Comparison of ENCODE assay signal across 9 cellular contexts in genomic region chr17:40448213-40448638, GRCh38. TPM values are rescaled to one million over a fixed set of nuclear protein-coding genes. Genes with fewer than 3 reads are reported as not detected.
DNase-seq lines count a peak whose midpoint lies in the region; ATAC-seq and TF ChIP-seq lines count a peak whose summit lies in the region.
"Had no signal": no experiment of that assay in that cellular context is flagged by ENCODE, and none has a peak within 500 bp of the region (broad histone marks: within the 10 kb centered on the region; RNA-seq: fewer than 3 reads in every experiment).

No MANE protein-coding gene starts in this region.

- no peak overlapping the region for H2AFZ ChIP-seq in neuronal stem cell (ENCODE audit: low read length)

- H2BK12ac ChIP-seq in neuronal stem cell (ENCODE audit: low read length), result no peak overlapping the region

- no peak overlapping the region for H2BK120ac ChIP-seq in neuronal stem cell (ENCODE audit: low read depth, low read length)

- H3K18ac ChIP-seq in neuronal stem cell (ENCODE audit: low read length), result no peak overlapping the region

- no peak overlapping the region for H3K23ac ChIP-seq in neuronal stem cell (ENCODE audit: low read depth, low read length, poor library complexity)

- no peak overlapping the region for H2BK15ac ChIP-seq in neuronal stem cell (ENCODE audit: low read length)

- no peak overlapping the region for H3K4ac ChIP-seq in neuronal stem cell (ENCODE audit: low read length)

- no peak for TF ChIP-seq POLR2A in body of pancreas (IDR thresholded peaks at IDR 0.05)
- TF ChIP-seq POLR2A in right lobe of liver (IDR thresholded peaks at IDR 0.05), result peak; percentile 32
- TF ChIP-seq POLR2A in uterus (IDR thresholded peaks at IDR 0.05), result no peak

- TF ChIP-seq CTCF in body of pancreas (IDR thresholded peaks at IDR 0.05) (no peak), right lobe of liver (IDR thresholded peaks at IDR 0.05) (no peak), uterus (IDR thresholded peaks at IDR 0.05) (no peak)

- H3K4me1 ChIP-seq in body of pancreas (peaks cover 47% of the 10 kb centered on the region), right lobe of liver (peaks cover 0 to 64% (median 25%) of the 10 kb centered on the region in 4 donors), uterus (peaks cover 25 to 45% of the 10 kb centered on the region in 2 donors), neuronal stem cell (ENCODE audit: control insufficient read depth in 2 of 2, insufficient read depth in 1 of 2, low read depth in 1 of 2, low read length in 2 of 2) (peaks cover 9 to 14% of the 10 kb centered on the region in 2 donors)

- H3K36me3 Mint-ChIP-seq in activated T-cell treated with anti-CD3 and anti-CD28 coated beads, Interleukin-2, amount 50 U/mL, for 4 hours (ENCODE audit: insufficient read depth), result no peaks in the 10 kb centered on the region

- H3K27ac ChIP-seq in body of pancreas (peak overlapping the region; percentile 48 to 71 (median 58)), right lobe of liver (peak overlapping the region; percentile 72 to 98 (median 92)), uterus (peak overlapping the region; percentile 94 to 97), neuronal stem cell (replicated peaks; ENCODE audit: low read length) (no peak overlapping the region)

- intact Hi-C loops in Right ventricle myocardium superior (cut with DNase I) (no loop called here), cardiac septum (cut with DNase I) (no loop called here), body of pancreas (cut with DNase I) (loop anchor here (10.0 kb wide), 1 partner anchor 87 kb away; no protein-coding TSS in a partner anchor), right lobe of liver (cut with DNase I) (loop anchor here (5.0 to 10.0 kb wide), 2 partner anchors 87 to 99 kb away; no protein-coding TSS in a partner anchor), uterus (cut with DNase I; ENCODE audit: low total_unique reads) (no loop called here), head of caudate nucleus (cut with DNase I) (no loop called here)

- no peaks in the 10 kb centered on the region for H3K27me3 Mint-ChIP-seq in activated T-cell treated with anti-CD3 and anti-CD28 coated beads, Interleukin-2, amount 50 U/mL, for 4 hours (ENCODE audit: low read depth)

- no peak overlapping the region for H3K14ac ChIP-seq in neuronal stem cell (ENCODE audit: low read length)

- ATAC-seq in Right ventricle myocardium superior (ENCODE audit: poor library complexity) (no peak), body of pancreas (no peak), right lobe of liver (peak; percentile 5 to 24 (median 14))
- no peak for ATAC-seq in activated T-cell treated with anti-CD3 and anti-CD28 coated beads, Interleukin-2, amount 50 U/mL, for 4 hours

- H3K9ac ChIP-seq in neuronal stem cell (ENCODE audit: low read depth, low read length, poor library complexity), result no peak overlapping the region

- H3K4me3 ChIP-seq in body of pancreas (no peak overlapping the region), right lobe of liver (peak overlapping the region; percentile 88 to 94 (median 89)), uterus (peak overlapping the region; percentile 56 to 87), neuronal stem cell (ENCODE audit: low read length in 2 of 2) (no peak overlapping the region)

- no peak overlapping the region for H3K4me3 Mint-ChIP-seq in activated T-cell treated with anti-CD3 and anti-CD28 coated beads, Interleukin-2, amount 50 U/mL, for 4 hours

- no peaks in the 10 kb centered on the region for H3K9me3 ChIP-seq in body of pancreas
- H3K9me3 ChIP-seq in right lobe of liver, result no peaks in the 10 kb centered on the region
- H3K9me3 ChIP-seq in uterus, result no peaks in the 10 kb centered on the region
- no peaks in the 10 kb centered on the region for H3K9me3 ChIP-seq in neuronal stem cell (replicated peaks in 1 of 2; ENCODE audit: control insufficient read depth in 2 of 2, insufficient read depth in 1 of 2, low read depth in 1 of 2, low read length in 2 of 2)

- no peak overlapping the region for H2AK5ac ChIP-seq in neuronal stem cell (ENCODE audit: low read depth, low read length)

- H3K27me3 ChIP-seq in body of pancreas, result no peaks in the 10 kb centered on the region
- H3K27me3 ChIP-seq in right lobe of liver, result no peaks in the 10 kb centered on the region
- H3K27me3 ChIP-seq in uterus, result no peaks in the 10 kb centered on the region
- H3K27me3 ChIP-seq in neuronal stem cell (ENCODE audit: control insufficient read depth in 3 of 3, insufficient read depth in 3 of 3, low read depth in 1 of 3, low read length in 3 of 3), result no peaks in the 10 kb centered on the region

- 42 to 58% methylated on average over 2 to 8 of the region's 8 CpGs for WGBS in body of pancreas, 2 donors
- WGBS in right lobe of liver (ENCODE audit: insufficient coverage, low coverage, low lambda C conversion rate, missing lambda C conversion rate), result 3% methylated on average over 6 of the region's 8 CpGs
- WGBS in neuronal stem cell (ENCODE audit: extremely low coverage in 2 of 2, insufficient read length in 2 of 2, insufficient replicate concordance in 1 of 2), 2 donors, result no CpG with 5 or more reads among the region's 8 CpGs

- H4K91ac ChIP-seq in neuronal stem cell (ENCODE audit: low read depth, low read length, poor library complexity), result no peak overlapping the region

- H3K36me3 ChIP-seq in body of pancreas (replicated peaks in 1 of 2; ENCODE audit: insufficient read depth in 1 of 2, low read depth in 2 of 2), result no peaks in the 10 kb centered on the region
- peaks cover 1 to 18% (median 10%) of the 10 kb centered on the region in 4 donors for H3K36me3 ChIP-seq in right lobe of liver
- no peaks in the 10 kb centered on the region for H3K36me3 ChIP-seq in uterus
- peaks cover 0 to 5% of the 10 kb centered on the region in 2 donors for H3K36me3 ChIP-seq in neuronal stem cell (replicated peaks in 1 of 2; ENCODE audit: control insufficient read depth in 2 of 2, insufficient read depth in 2 of 2, low read length in 2 of 2)

- H3K9me3 Mint-ChIP-seq in activated T-cell treated with anti-CD3 and anti-CD28 coated beads, Interleukin-2, amount 50 U/mL, for 4 hours, result no peaks in the 10 kb centered on the region

- no peak overlapping the region for H2BK5ac ChIP-seq in neuronal stem cell (ENCODE audit: low read length)

- no peak overlapping the region for H4K8ac ChIP-seq in neuronal stem cell (ENCODE audit: low read depth, low read length)

- H3K79me1 ChIP-seq in neuronal stem cell (ENCODE audit: low read depth, low read length), result peaks cover 4% of the 10 kb centered on the region

- no peak overlapping the region for H3K4me2 ChIP-seq in neuronal stem cell (ENCODE audit: insufficient read depth, low read length, poor library complexity, severe bottlenecking)

- DNase-seq in Right ventricle myocardium superior (peak; percentile 72), cardiac septum (ENCODE audit: low spot score) (no peak), body of pancreas (peak in 3 of 4 donors; percentile 47 to 51 (median 48)), right lobe of liver (peak; percentile 72 to 87 (median 85)), uterus (peak; percentile 41 to 60), head of caudate nucleus (no peak), neuronal stem cell (ENCODE audit: low spot score) (no peak)
- DNase-seq in activated T-cell treated with anti-CD3 and anti-CD28 coated beads, Interleukin-2, amount 50 U/mL, for 4 hours, result no peak

- H3K4me1 Mint-ChIP-seq in activated T-cell treated with anti-CD3 and anti-CD28 coated beads, Interleukin-2, amount 50 U/mL, for 4 hours (ENCODE audit: low read depth), result peaks cover 35% of the 10 kb centered on the region

RNA-seq across cellular contexts. Expression of gene IGFBP4, which starts 5.0 kb away (rescaled TPM):
- total RNA-seq in Right ventricle myocardium superior (157 TPM), cardiac septum (164 TPM), body of pancreas (100 to 1,000 TPM in 1 of 2 donors, 10 to 100 TPM in 1; 88.7 to 315 TPM), right lobe of liver (100 to 1,000 TPM; 382 to 716 (median 430) TPM), uterus (1,000 to 10,000 TPM in 1 of 4 donors, 100 to 1,000 TPM in 3; 331 to 1,351 (median 418) TPM)
- 10 to 100 TPM; 14.0 to 17.7 (median 14.7) TPM for total RNA-seq in activated T-cell treated with anti-CD3 and anti-CD28 coated beads, Interleukin-2, amount 50 U/mL, for 4 hours
- polyA plus RNA-seq in neuronal stem cell (2013, experiment 1 of 2), result 36.1 TPM
- 34.4 TPM for polyA plus RNA-seq in neuronal stem cell (2013, experiment 2 of 2)

RNA-seq across cellular contexts. Expression of gene TOP2A, which starts 30.5 kb away (rescaled TPM):
- total RNA-seq in Right ventricle myocardium superior (2.9 TPM), cardiac septum (0.51 TPM), body of pancreas (under 1 TPM in 1 of 2 donors, not detected in 1; 0.33 TPM), right lobe of liver (1 to 10 TPM in 4 of 6 experiments, under 1 TPM in 2; 0.22 to 7.3 (median 3.0) TPM), uterus (100 to 1,000 TPM in 1 of 4 donors, 1 to 10 TPM in 1, under 1 TPM in 1, not detected in 1; 0.26 to 145 (median 1.9) TPM)
- total RNA-seq in activated T-cell treated with anti-CD3 and anti-CD28 coated beads, Interleukin-2, amount 50 U/mL, for 4 hours, result 10 to 100 TPM; 10.4 to 16.4 (median 12.0) TPM
- 269 TPM for polyA plus RNA-seq in neuronal stem cell (2013, experiment 1 of 2)
- polyA plus RNA-seq in neuronal stem cell (2013, experiment 2 of 2), result 272 TPM

RNA-seq across cellular contexts. Expression of gene TNS4, which starts 53.2 kb away (rescaled TPM):
- total RNA-seq in Right ventricle myocardium superior, result not detected
- total RNA-seq in cardiac septum, result not detected
- total RNA-seq in body of pancreas, result not detected
- total RNA-seq in right lobe of liver, result not detected
- total RNA-seq in uterus, result 1 to 10 TPM in 1 of 4 donors, under 1 TPM in 2, not detected in 1; 0.09 to 2.6 (median 0.28) TPM
- 1 to 10 TPM; 3.9 to 4.7 (median 4.1) TPM for total RNA-seq in activated T-cell treated with anti-CD3 and anti-CD28 coated beads, Interleukin-2, amount 50 U/mL, for 4 hours
- polyA plus RNA-seq in neuronal stem cell (2013, experiment 1 of 2), result not detected
- not detected for polyA plus RNA-seq in neuronal stem cell (2013, experiment 2 of 2)
- total RNA-seq: SK-MEL-5 had no signal

Comparison
In these comparisons a context has a peak if more than half of its experiments do, and no peak if none do; other contexts are left out.
1. DNase-seq: peak in Right ventricle myocardium superior (single experiment), body of pancreas (3 of 4), right lobe of liver (3 of 3) and uterus (2 of 2); none in cardiac septum (single experiment), head of caudate nucleus (0 of 42), activated T-cell treated with anti-CD3 and anti-CD28 coated beads, Interleukin-2, amount 50 U/mL, for 4 hours (single experiment) and neuronal stem cell (single experiment).
2. ATAC-seq: peak in right lobe of liver (4 of 4); none in Right ventricle myocardium superior (single experiment), body of pancreas (single experiment) and activated T-cell treated with anti-CD3 and anti-CD28 coated beads, Interleukin-2, amount 50 U/mL, for 4 hours (0 of 2).
3. H3K4me3 ChIP-seq: peak in right lobe of liver (3 of 3) and uterus (2 of 2); none in body of pancreas (0 of 2) and neuronal stem cell (0 of 2).
4. intact Hi-C loops: an anchor here in body of pancreas (10.0 kb wide) and right lobe of liver (5.0 to 10.0 kb wide); none called in Right ventricle myocardium superior, cardiac septum, uterus and head of caudate nucleus.